In the genomic region with DNA sequence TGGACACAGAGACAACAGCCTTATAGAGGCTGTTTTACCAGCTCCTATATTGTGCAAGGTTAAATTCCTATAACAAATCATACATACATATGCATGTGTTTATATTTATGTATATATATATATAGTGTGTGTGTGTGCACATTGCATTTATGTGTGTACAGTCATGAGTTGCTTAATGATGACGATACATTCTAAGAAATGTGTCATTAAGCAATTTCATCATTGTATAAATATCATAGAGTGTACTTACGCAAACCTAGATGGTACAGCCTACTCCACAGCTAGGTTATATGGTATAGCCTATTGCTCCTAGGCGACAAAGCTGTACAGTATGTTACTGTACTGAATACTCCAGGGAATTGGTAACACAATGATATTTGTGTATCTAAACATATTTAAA, we compare ENCODE assay signal across 23 cellular contexts.
"Had no signal": no experiment of that assay in that cellular context is flagged by ENCODE, and none has a peak within 500 bp of the region (broad histone marks: within the 10 kb centered on the region; RNA-seq: fewer than 3 reads in every experiment).

No MANE protein-coding gene starts in this region.

- H3K4me3 ChIP-seq: gastrocnemius medialis, skin epidermis, stomach, suprapubic skin, uterus had no signal

- H3K27ac Mint-ChIP-seq: activated CD4-positive, alpha-beta memory T cell treated with anti-CD3 and anti-CD28 coated beads for 36 hours; activated naive CD4-positive, alpha-beta T cell treated with anti-CD3 and anti-CD28 coated beads for 36 hours; activated naive CD8-positive, alpha-beta T cell treated with anti-CD3 and anti-CD28 coated beads, Interleukin-2, amount 10 ng/mL, durations not matched to agents 7 days and 5 days; dendritic cell treated with granulocyte-macrophage colony-stimulating factor and Interleukin-4, amounts not matched to agents 40 ng/mL and 50 ng/mL, for 4 days; memory B cell; nephron; stimulated activated effector memory CD8-positive, alpha-beta T cell treated with anti-CD3 and anti-CD28 coated beads, Interleukin-12 subunit alpha, Interleukin-12 subunit beta, amount 100 ng/mL, for 72 hours had no signal

- H3K9me3 Mint-ChIP-seq: activated CD4-positive, alpha-beta memory T cell treated with anti-CD3 and anti-CD28 coated beads for 36 hours; activated naive CD4-positive, alpha-beta T cell treated with anti-CD3 and anti-CD28 coated beads for 36 hours; dendritic cell treated with granulocyte-macrophage colony-stimulating factor and Interleukin-4, amounts not matched to agents 40 ng/mL and 50 ng/mL, for 4 days; memory B cell; stimulated activated effector memory CD8-positive, alpha-beta T cell treated with anti-CD3 and anti-CD28 coated beads, Interleukin-12 subunit alpha, Interleukin-12 subunit beta, amount 100 ng/mL, for 72 hours had no signal

- DNase-seq: activated CD4-positive, alpha-beta memory T cell treated with anti-CD3 and anti-CD28 coated beads for 36 hours; activated CD4-positive, alpha-beta T cell treated with anti-CD3 and anti-CD28 coated beads for 48 hours; activated effector memory CD4-positive, alpha-beta T cell treated with Interleukin-2 at 50 U/mL for 16 hours; activated naive CD4-positive, alpha-beta T cell treated with anti-CD3 and anti-CD28 coated beads for 36 hours; activated naive CD8-positive, alpha-beta T cell treated with anti-CD3 and anti-CD28 coated beads, Interleukin-2, amount 10 ng/mL, durations not matched to agents 7 days and 5 days; activated T-cell treated with anti-CD3 and anti-CD28 coated beads, Interleukin-2, amount 50 U/mL, for 48 hours; amygdala; effector CD4-positive, alpha-beta T cell; erythroblast; gastrocnemius medialis; hypothalamus; nucleus accumbens; right cardiac atrium; stimulated activated CD4-positive, alpha-beta T cell treated with anti-CD3 and anti-CD28 coated beads, Interleukin-2, amount 100 ng/mL, for 24 hours; stomach; uterus had no signal

- H3K9ac ChIP-seq: parathyroid adenoma had no signal

- H3K4me1 Mint-ChIP-seq: activated naive CD8-positive, alpha-beta T cell treated with anti-CD3 and anti-CD28 coated beads, Interleukin-2, amount 10 ng/mL, durations not matched to agents 7 days and 5 days; memory B cell; nephron; stimulated activated effector memory CD8-positive, alpha-beta T cell treated with anti-CD3 and anti-CD28 coated beads, Interleukin-12 subunit alpha, Interleukin-12 subunit beta, amount 100 ng/mL, for 72 hours had no signal

- H3K36me3 ChIP-seq: gastrocnemius medialis, stomach, suprapubic skin, uterus had no signal

- H3K36me3 Mint-ChIP-seq: activated CD4-positive, alpha-beta memory T cell treated with anti-CD3 and anti-CD28 coated beads for 36 hours; memory B cell; stimulated activated effector memory CD8-positive, alpha-beta T cell treated with anti-CD3 and anti-CD28 coated beads, Interleukin-12 subunit alpha, Interleukin-12 subunit beta, amount 100 ng/mL, for 72 hours had no signal

- H3K27ac ChIP-seq: gastrocnemius medialis, parathyroid adenoma, skin epidermis, stomach, suprapubic skin, uterus had no signal

- ATAC-seq: gastrocnemius medialis; right cardiac atrium; stimulated activated effector memory CD8-positive, alpha-beta T cell treated with anti-CD3 and anti-CD28 coated beads, Interleukin-12 subunit alpha, Interleukin-12 subunit beta, amount 100 ng/mL, for 72 hours had no signal

- H3K79me2 ChIP-seq: parathyroid adenoma had no signal

- H3K9me3 ChIP-seq: gastrocnemius medialis, stomach, suprapubic skin, uterus had no signal

- H3K4me1 ChIP-seq: gastrocnemius medialis, parathyroid adenoma, stomach, suprapubic skin, uterus had no signal

- H3K27me3 ChIP-seq: gastrocnemius medialis, stomach, suprapubic skin, uterus had no signal

- H2AFZ ChIP-seq: parathyroid adenoma had no signal

- H3K27me3 Mint-ChIP-seq: activated CD4-positive, alpha-beta memory T cell treated with anti-CD3 and anti-CD28 coated beads for 36 hours; dendritic cell treated with granulocyte-macrophage colony-stimulating factor and Interleukin-4, amounts not matched to agents 40 ng/mL and 50 ng/mL, for 4 days; memory B cell had no signal

- H3K4me3 Mint-ChIP-seq: activated CD4-positive, alpha-beta memory T cell treated with anti-CD3 and anti-CD28 coated beads for 36 hours; activated naive CD4-positive, alpha-beta T cell treated with anti-CD3 and anti-CD28 coated beads for 36 hours; activated naive CD8-positive, alpha-beta T cell treated with anti-CD3 and anti-CD28 coated beads, Interleukin-2, amount 10 ng/mL, durations not matched to agents 7 days and 5 days; dendritic cell treated with granulocyte-macrophage colony-stimulating factor and Interleukin-4, amounts not matched to agents 40 ng/mL and 50 ng/mL, for 4 days; memory B cell; nephron; stimulated activated effector memory CD8-positive, alpha-beta T cell treated with anti-CD3 and anti-CD28 coated beads, Interleukin-12 subunit alpha, Interleukin-12 subunit beta, amount 100 ng/mL, for 72 hours had no signal
